Comparison of ENCODE assay signal across 16 cellular contexts in the genomic region with DNA sequence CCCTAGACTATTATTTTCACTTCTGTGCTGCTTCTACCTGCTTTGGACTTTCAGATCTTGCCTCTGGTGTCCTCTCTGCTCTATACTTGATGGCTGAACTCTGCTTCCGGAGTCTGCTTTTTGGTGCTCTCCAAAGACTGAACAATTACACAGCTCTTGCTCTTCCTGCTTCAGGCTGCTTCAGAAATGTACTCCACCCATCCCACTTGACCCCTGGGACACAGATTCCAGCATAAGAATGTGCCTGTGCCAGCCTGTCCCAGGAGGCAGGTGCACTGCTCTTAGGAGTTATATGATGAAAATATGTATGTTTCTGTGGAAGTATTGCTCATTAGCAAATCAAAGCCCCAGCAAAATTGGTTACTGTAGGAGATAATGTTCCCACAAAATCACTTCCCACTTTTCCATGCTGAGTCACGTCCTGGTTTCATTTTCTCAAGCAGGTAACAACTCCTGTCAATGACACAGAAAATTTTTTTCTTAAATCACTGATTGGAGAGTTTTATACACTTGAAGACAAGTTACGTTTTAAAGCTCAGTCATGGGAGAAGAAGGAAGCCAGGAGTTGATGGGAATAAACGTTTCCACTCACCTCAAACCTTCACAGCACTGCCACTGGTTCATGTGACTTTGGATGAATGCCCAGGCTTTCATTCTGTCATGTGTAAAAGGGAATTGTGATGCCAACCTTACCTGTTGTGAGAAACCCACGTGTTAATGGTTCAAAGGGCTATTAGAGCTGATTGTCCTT.
DNase-seq lines count a peak whose midpoint lies in the region; ATAC-seq and TF ChIP-seq lines count a peak whose summit lies in the region.
"Had no signal": no experiment of that assay in that cellular context is flagged by ENCODE, and none has a peak within 500 bp of the region (broad histone marks: within the 10 kb centered on the region; RNA-seq: fewer than 3 reads in every experiment).

No MANE protein-coding gene starts in this region.

- ATAC-seq in mucosa of descending colon: peak; percentile 94

- H3K79me2 ChIP-seq in Karpas-422 (ENCODE audit: low read length): no peaks in the 10 kb centered on the region

- H3K36me3 ChIP-seq in mucosa of descending colon (ENCODE audit: low read depth) (no peaks in the 10 kb centered on the region), Karpas-422 (ENCODE audit: insufficient read depth, low read length) (no peaks in the 10 kb centered on the region)
- H3K36me3 ChIP-seq: neutrophil, SJSA1 had no signal

- no peak overlapping the region for H3K9ac ChIP-seq in Karpas-422 (ENCODE audit: low read length)

- H3K4me1 ChIP-seq in mucosa of descending colon (ENCODE audit: low read depth) (no peaks in the 10 kb centered on the region), Karpas-422 (ENCODE audit: low read length) (no peaks in the 10 kb centered on the region)
- H3K4me1 ChIP-seq: testis had no signal

- intact Hi-C loops in mucosa of descending colon (cut with DNase I, micrococcal nuclease): no loop called here

- H3K27ac ChIP-seq in caudate nucleus (ENCODE audit: low read depth, low read length) (peak overlapping the region; percentile 50), Karpas-422 (ENCODE audit: low read length) (no peak overlapping the region), substantia nigra (ENCODE audit: low read depth, low read length, poor library complexity, severe bottlenecking) (no peak overlapping the region)
- H3K27ac ChIP-seq: neutrophil, SJSA1, testis had no signal

- H3K4me2 ChIP-seq in Karpas-422 (ENCODE audit: low read depth, low read length, poor library complexity, severe bottlenecking): no peak overlapping the region

- DNase-seq in DMS53 (lab: John Stamatoyannopoulos, UW) (peak; percentile 81), HK-2 (ENCODE audit: unreplicated experiment) (peak; percentile 43), caudate nucleus (lab: John Stamatoyannopoulos, UW) (peak in 21 of 61 donors; percentile 6 to 76 (median 25)), mucosa of descending colon (peak in 2 of 3 donors; percentile 31 to 50), Karpas-422 (no peak), substantia nigra (lab: John Stamatoyannopoulos, UW) (no peak), NCI-H1694 treated with DMSO at 0.1 percent for 48 hours (lab: John Stamatoyannopoulos, UW) (no peak)
- no peak for DNase-seq in activated CD4-positive, alpha-beta T cell treated with anti-CD3 and anti-CD28 coated beads, Interleukin-2, amount 50 U/mL, for 1 hour
- DNase-seq: activated naive CD4-positive, alpha-beta T cell; CD4-positive, alpha-beta memory T cell; HCEC 1CT; NCI-H1417; stimulated activated CD4-positive, alpha-beta T cell treated with anti-CD3 and anti-CD28 coated beads, Interleukin-4, amount 100 ng/mL, for 24 hours; testis had no signal

- H3K9me2 ChIP-seq in Karpas-422 (replicated peaks; ENCODE audit: insufficient read depth, low read length): no peaks in the 10 kb centered on the region

- H3K9me3 ChIP-seq in mucosa of descending colon (no peaks in the 10 kb centered on the region), Karpas-422 (ENCODE audit: low read length) (no peaks in the 10 kb centered on the region)
- H3K9me3 ChIP-seq: neutrophil, SJSA1, testis had no signal

- H3K4me3 ChIP-seq in mucosa of descending colon (no peak overlapping the region), Karpas-422 (ENCODE audit: low read length) (no peak overlapping the region)
- H3K4me3 ChIP-seq: SJSA1, testis had no signal

- H3K27me3 ChIP-seq in Karpas-422 (ENCODE audit: low read length): no peaks in the 10 kb centered on the region
- H3K27me3 ChIP-seq: neutrophil, SJSA1, testis had no signal

- H2AFZ ChIP-seq in Karpas-422 (ENCODE audit: low read length): no peak overlapping the region

- no peak for TF ChIP-seq CTCF in mucosa of descending colon (IDR thresholded peaks at IDR 0.05)

- no peaks in the 10 kb centered on the region for H4K20me1 ChIP-seq in Karpas-422 (ENCODE audit: insufficient read depth, low read depth, low read length)

Comparison
In these comparisons a context has a peak if more than half of its experiments do, and no peak if none do; other contexts are left out.
1. DNase-seq: peak in DMS53 (single experiment), HK-2 (single experiment) and mucosa of descending colon (2 of 3); none in Karpas-422 (single experiment), activated CD4-positive, alpha-beta T cell treated with anti-CD3 and anti-CD28 coated beads, Interleukin-2, amount 50 U/mL, for 1 hour (single experiment), substantia nigra (0 of 49) and NCI-H1694 treated with DMSO at 0.1 percent for 48 hours (single experiment).